2 cellular contexts compared by ENCODE assay signal in genomic region chr5:179608131-179608581, GRCh38.
TF ChIP-seq lines count a peak whose summit lies in the region.

No MANE protein-coding gene starts in this region.

TF ChIP-seq in K562, 482 proteins besides CTCF, POLR2A, EP300 and RAD21:
- peak; percentile 4; the same call in 1 of the 2 replicates for TF ChIP-seq RBFOX2 (IDR thresholded peaks at IDR 0.05; ENCODE audit: low read depth, low read length)
- TF ChIP-seq POLR2AphosphoS2 (IDR thresholded peaks at IDR 0.05; ENCODE audit: low read length), result 0 out of 2 replicates have a peak, but pooled peaks have one; percentile 66
- TF ChIP-seq SP2 (IDR thresholded peaks at IDR 0.05; ENCODE audit: extremely low read depth, low read depth, low read length, poor library complexity, severe bottlenecking), result no peak

TF ChIP-seq in neural cell, 6 proteins besides CTCF, POLR2A, EP300 and RAD21:
- TF ChIP-seq SMC3 (conservative IDR thresholded peaks at IDR 0.05; ENCODE audit: poor library complexity), result no peak
- TF ChIP-seq POLR2AphosphoS5 (IDR thresholded peaks at IDR 0.05), result peak; percentile 13
